In the genomic region with DNA sequence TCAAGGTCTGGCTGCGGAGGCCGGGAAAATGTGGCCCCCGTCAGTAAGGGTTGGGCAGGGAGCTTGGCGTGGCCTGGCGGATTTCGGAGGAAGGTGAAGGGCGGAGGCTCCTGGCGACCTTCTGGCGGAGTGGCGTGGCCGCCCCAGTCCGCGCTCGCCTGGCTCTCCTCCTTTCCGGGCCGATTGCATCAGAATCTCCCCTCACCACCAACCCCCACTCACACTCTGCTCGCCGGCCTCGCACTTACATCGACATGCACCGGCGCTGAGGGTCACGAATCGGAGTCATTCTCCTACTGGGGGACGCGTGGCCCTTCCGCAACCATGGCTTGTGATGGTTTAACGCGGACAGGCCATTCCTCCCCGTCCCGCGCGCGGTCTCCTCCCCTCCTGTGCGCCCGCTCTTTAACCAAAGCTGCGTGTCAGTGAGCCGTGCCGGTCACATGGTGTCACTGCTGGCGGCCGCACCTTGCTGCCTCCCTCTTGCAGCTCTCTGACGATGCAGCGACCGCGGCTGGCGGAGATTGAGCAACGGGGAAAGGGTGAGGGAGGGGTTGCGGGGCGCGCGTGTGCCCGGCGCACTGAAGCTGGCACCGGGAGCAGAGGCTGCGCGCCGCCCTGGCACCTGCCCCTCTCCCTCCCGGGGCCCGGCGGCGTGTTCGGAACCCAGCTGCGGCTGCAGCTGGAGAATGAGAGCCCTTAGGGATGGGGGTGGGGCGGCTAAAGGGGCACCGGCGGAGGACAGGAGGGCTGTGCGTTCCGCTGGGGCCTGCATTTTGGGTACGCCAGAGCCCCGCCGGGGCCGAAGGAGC, we compare ENCODE assay signal across 1 cellular context.
TF ChIP-seq lines count a peak whose summit lies in the region.

A gene (minus strand): TSS at position 427 of the 812 bp plus-strand sequence. CDS start 29,243 bp downstream, outside the sequence.

TF ChIP-seq in GM12878, 131 proteins besides CTCF, POLR2A, EP300 and RAD21 (continued from another document and continues in another):
- TF ChIP-seq, protein P1, sequence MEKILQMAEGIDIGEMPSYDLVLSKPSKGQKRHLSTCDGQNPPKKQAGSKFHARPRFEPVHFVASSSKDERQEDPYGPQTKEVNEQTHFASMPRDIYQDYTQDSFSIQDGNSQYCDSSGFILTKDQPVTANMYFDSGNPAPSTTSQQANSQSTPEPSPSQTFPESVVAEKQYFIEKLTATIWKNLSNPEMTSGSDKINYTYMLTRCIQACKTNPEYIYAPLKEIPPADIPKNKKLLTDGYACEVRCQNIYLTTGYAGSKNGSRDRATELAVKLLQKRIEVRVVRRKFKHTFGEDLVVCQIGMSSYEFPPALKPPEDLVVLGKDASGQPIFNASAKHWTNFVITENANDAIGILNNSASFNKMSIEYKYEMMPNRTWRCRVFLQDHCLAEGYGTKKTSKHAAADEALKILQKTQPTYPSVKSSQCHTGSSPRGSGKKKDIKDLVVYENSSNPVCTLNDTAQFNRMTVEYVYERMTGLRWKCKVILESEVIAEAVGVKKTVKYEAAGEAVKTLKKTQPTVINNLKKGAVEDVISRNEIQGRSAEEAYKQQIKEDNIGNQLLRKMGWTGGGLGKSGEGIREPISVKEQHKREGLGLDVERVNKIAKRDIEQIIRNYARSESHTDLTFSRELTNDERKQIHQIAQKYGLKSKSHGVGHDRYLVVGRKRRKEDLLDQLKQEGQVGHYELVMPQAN (conservative IDR thresholded peaks at IDR 0.05), result peak; percentile 84
- TF ChIP-seq, protein P2, sequence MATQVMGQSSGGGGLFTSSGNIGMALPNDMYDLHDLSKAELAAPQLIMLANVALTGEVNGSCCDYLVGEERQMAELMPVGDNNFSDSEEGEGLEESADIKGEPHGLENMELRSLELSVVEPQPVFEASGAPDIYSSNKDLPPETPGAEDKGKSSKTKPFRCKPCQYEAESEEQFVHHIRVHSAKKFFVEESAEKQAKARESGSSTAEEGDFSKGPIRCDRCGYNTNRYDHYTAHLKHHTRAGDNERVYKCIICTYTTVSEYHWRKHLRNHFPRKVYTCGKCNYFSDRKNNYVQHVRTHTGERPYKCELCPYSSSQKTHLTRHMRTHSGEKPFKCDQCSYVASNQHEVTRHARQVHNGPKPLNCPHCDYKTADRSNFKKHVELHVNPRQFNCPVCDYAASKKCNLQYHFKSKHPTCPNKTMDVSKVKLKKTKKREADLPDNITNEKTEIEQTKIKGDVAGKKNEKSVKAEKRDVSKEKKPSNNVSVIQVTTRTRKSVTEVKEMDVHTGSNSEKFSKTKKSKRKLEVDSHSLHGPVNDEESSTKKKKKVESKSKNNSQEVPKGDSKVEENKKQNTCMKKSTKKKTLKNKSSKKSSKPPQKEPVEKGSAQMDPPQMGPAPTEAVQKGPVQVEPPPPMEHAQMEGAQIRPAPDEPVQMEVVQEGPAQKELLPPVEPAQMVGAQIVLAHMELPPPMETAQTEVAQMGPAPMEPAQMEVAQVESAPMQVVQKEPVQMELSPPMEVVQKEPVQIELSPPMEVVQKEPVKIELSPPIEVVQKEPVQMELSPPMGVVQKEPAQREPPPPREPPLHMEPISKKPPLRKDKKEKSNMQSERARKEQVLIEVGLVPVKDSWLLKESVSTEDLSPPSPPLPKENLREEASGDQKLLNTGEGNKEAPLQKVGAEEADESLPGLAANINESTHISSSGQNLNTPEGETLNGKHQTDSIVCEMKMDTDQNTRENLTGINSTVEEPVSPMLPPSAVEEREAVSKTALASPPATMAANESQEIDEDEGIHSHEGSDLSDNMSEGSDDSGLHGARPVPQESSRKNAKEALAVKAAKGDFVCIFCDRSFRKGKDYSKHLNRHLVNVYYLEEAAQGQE (IDR thresholded peaks at IDR 0.05; ENCODE audit: low read depth, low read length), result 0 out of 2 replicates have a peak, but pooled peaks have one; percentile 3
- TF ChIP-seq MXI1 (IDR thresholded peaks at IDR 0.05; ENCODE audit: low read depth, low read length), result peak; percentile 68; the same call in 1 of the 2 replicates
- TF ChIP-seq WRNIP1 (IDR thresholded peaks at IDR 0.05; ENCODE audit: borderline replicate concordance, low read depth, low read length), result no peak
- peak in 1 of 2 experiments; percentile 17; a peak in 1 of 4 replicates for TF ChIP-seq ETV6 (conservative IDR thresholded peaks at IDR 0.05 in 1 of 2, IDR thresholded peaks at IDR 0.05 in 1 of 2; ENCODE audit: borderline replicate concordance in 1 of 2, low read depth in 1 of 2)
- no peak for TF ChIP-seq SREBF2 (IDR thresholded peaks at IDR 0.05; ENCODE audit: low read length)
- no peak for TF ChIP-seq ESRRA (IDR thresholded peaks at IDR 0.05; ENCODE audit: low read length)
- TF ChIP-seq MTA2 (IDR thresholded peaks at IDR 0.05; ENCODE audit: low read depth), result no peak
- peak; percentile 75; the same call in 1 of the 2 replicates for TF ChIP-seq RB1 (IDR thresholded peaks at IDR 0.05; ENCODE audit: borderline replicate concordance)
- TF ChIP-seq RAD51 (IDR thresholded peaks at IDR 0.05), result peak; percentile 85
- TF ChIP-seq, protein P3, sequence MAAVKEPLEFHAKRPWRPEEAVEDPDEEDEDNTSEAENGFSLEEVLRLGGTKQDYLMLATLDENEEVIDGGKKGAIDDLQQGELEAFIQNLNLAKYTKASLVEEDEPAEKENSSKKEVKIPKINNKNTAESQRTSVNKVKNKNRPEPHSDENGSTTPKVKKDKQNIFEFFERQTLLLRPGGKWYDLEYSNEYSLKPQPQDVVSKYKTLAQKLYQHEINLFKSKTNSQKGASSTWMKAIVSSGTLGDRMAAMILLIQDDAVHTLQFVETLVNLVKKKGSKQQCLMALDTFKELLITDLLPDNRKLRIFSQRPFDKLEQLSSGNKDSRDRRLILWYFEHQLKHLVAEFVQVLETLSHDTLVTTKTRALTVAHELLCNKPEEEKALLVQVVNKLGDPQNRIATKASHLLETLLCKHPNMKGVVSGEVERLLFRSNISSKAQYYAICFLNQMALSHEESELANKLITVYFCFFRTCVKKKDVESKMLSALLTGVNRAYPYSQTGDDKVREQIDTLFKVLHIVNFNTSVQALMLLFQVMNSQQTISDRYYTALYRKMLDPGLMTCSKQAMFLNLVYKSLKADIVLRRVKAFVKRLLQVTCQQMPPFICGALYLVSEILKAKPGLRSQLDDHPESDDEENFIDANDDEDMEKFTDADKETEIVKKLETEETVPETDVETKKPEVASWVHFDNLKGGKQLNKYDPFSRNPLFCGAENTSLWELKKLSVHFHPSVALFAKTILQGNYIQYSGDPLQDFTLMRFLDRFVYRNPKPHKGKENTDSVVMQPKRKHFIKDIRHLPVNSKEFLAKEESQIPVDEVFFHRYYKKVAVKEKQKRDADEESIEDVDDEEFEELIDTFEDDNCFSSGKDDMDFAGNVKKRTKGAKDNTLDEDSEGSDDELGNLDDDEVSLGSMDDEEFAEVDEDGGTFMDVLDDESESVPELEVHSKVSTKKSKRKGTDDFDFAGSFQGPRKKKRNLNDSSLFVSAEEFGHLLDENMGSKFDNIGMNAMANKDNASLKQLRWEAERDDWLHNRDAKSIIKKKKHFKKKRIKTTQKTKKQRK (IDR thresholded peaks at IDR 0.05; ENCODE audit: low read depth, low read length), result no peak
- TF ChIP-seq SP1 (IDR thresholded peaks at IDR 0.05; ENCODE audit: low read depth, low read length), result no peak
- TF ChIP-seq, protein P4, sequence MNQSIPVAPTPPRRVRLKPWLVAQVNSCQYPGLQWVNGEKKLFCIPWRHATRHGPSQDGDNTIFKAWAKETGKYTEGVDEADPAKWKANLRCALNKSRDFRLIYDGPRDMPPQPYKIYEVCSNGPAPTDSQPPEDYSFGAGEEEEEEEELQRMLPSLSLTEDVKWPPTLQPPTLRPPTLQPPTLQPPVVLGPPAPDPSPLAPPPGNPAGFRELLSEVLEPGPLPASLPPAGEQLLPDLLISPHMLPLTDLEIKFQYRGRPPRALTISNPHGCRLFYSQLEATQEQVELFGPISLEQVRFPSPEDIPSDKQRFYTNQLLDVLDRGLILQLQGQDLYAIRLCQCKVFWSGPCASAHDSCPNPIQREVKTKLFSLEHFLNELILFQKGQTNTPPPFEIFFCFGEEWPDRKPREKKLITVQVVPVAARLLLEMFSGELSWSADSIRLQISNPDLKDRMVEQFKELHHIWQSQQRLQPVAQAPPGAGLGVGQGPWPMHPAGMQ (IDR thresholded peaks at IDR 0.05; ENCODE audit: borderline replicate concordance), result peak; percentile 66
- TF ChIP-seq, protein P5, sequence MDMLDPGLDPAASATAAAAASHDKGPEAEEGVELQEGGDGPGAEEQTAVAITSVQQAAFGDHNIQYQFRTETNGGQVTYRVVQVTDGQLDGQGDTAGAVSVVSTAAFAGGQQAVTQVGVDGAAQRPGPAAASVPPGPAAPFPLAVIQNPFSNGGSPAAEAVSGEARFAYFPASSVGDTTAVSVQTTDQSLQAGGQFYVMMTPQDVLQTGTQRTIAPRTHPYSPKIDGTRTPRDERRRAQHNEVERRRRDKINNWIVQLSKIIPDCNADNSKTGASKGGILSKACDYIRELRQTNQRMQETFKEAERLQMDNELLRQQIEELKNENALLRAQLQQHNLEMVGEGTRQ (IDR thresholded peaks at IDR 0.05; ENCODE audit: borderline replicate concordance, low read depth, low read length), result peak; percentile 52
- TF ChIP-seq GATAD2B (conservative IDR thresholded peaks at IDR 0.05; ENCODE audit: low read depth), result peak; percentile 64; the same call in 1 of the 2 replicates
- no peak for TF ChIP-seq BMI1 (IDR thresholded peaks at IDR 0.05; ENCODE audit: borderline replicate concordance)
- TF ChIP-seq YBX1 (IDR thresholded peaks at IDR 0.05), result no peak
- TF ChIP-seq NBN (IDR thresholded peaks at IDR 0.05), result peak; percentile 91; the same call in 1 of the 2 replicates
- TF ChIP-seq RFX5 (IDR thresholded peaks at IDR 0.05; ENCODE audit: low read depth, low read length), result no peak
- TF ChIP-seq TBL1XR1 (IDR thresholded peaks at IDR 0.05; ENCODE audit: low read depth, low read length), result 0 out of 2 replicates have a peak, but pooled peaks have one; percentile 12
- TF ChIP-seq, protein P6, sequence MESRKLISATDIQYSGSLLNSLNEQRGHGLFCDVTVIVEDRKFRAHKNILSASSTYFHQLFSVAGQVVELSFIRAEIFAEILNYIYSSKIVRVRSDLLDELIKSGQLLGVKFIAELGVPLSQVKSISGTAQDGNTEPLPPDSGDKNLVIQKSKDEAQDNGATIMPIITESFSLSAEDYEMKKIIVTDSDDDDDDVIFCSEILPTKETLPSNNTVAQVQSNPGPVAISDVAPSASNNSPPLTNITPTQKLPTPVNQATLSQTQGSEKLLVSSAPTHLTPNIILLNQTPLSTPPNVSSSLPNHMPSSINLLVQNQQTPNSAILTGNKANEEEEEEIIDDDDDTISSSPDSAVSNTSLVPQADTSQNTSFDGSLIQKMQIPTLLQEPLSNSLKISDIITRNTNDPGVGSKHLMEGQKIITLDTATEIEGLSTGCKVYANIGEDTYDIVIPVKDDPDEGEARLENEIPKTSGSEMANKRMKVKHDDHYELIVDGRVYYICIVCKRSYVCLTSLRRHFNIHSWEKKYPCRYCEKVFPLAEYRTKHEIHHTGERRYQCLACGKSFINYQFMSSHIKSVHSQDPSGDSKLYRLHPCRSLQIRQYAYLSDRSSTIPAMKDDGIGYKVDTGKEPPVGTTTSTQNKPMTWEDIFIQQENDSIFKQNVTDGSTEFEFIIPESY (IDR thresholded peaks at IDR 0.05), result no peak
- TF ChIP-seq EGR1 (IDR thresholded peaks at IDR 0.05; ENCODE audit: borderline replicate concordance in 1 of 2, low read depth in 2 of 2, low read length in 2 of 2), result 0 out of 3 replicates have a peak, but pooled peaks of 1 of the 2 experiments have one; percentile 5
- no peak; the same call in 1 of the 2 replicates for TF ChIP-seq ZNF217 (IDR thresholded peaks at IDR 0.05)
- TF ChIP-seq ASH2L (IDR thresholded peaks at IDR 0.05; ENCODE audit: borderline replicate concordance, low read depth), result peak; percentile 95
- TF ChIP-seq CHD2 (IDR thresholded peaks at IDR 0.05; ENCODE audit: borderline replicate concordance, low read depth, low read length), result peak; percentile 51; the same call in 1 of the 2 replicates
- TF ChIP-seq TCF3 (IDR thresholded peaks at IDR 0.05; ENCODE audit: borderline replicate concordance, insufficient read depth, low read depth, low read length), result peak; percentile 10; the same call in 1 of the 2 replicates
- TF ChIP-seq, protein P7, sequence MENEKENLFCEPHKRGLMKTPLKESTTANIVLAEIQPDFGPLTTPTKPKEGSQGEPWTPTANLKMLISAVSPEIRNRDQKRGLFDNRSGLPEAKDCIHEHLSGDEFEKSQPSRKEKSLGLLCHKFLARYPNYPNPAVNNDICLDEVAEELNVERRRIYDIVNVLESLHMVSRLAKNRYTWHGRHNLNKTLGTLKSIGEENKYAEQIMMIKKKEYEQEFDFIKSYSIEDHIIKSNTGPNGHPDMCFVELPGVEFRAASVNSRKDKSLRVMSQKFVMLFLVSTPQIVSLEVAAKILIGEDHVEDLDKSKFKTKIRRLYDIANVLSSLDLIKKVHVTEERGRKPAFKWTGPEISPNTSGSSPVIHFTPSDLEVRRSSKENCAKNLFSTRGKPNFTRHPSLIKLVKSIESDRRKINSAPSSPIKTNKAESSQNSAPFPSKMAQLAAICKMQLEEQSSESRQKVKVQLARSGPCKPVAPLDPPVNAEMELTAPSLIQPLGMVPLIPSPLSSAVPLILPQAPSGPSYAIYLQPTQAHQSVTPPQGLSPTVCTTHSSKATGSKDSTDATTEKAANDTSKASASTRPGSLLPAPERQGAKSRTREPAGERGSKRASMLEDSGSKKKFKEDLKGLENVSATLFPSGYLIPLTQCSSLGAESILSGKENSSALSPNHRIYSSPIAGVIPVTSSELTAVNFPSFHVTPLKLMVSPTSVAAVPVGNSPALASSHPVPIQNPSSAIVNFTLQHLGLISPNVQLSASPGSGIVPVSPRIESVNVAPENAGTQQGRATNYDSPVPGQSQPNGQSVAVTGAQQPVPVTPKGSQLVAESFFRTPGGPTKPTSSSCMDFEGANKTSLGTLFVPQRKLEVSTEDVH (IDR thresholded peaks at IDR 0.05; ENCODE audit: low read depth, partially characterized antibody), result no peak
- TF ChIP-seq HDAC2 (IDR thresholded peaks at IDR 0.05), result no peak; the same call in 1 of the 2 replicates
- TF ChIP-seq, protein P8, sequence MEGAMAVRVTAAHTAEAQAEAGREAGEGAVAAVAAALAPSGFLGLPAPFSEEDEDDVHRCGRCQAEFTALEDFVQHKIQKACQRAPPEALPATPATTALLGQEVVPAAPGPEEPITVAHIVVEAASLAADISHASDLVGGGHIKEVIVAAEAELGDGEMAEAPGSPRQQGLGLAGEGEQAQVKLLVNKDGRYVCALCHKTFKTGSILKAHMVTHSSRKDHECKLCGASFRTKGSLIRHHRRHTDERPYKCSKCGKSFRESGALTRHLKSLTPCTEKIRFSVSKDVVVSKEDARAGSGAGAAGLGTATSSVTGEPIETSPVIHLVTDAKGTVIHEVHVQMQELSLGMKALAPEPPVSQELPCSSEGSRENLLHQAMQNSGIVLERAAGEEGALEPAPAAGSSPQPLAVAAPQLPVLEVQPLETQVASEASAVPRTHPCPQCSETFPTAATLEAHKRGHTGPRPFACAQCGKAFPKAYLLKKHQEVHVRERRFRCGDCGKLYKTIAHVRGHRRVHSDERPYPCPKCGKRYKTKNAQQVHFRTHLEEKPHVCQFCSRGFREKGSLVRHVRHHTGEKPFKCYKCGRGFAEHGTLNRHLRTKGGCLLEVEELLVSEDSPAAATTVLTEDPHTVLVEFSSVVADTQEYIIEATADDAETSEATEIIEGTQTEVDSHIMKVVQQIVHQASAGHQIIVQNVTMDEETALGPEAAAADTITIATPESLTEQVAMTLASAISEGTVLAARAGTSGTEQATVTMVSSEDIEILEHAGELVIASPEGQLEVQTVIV (IDR thresholded peaks at IDR 0.05; ENCODE audit: borderline replicate concordance, partially characterized antibody), result peak; percentile 22
- TF ChIP-seq, protein P9, sequence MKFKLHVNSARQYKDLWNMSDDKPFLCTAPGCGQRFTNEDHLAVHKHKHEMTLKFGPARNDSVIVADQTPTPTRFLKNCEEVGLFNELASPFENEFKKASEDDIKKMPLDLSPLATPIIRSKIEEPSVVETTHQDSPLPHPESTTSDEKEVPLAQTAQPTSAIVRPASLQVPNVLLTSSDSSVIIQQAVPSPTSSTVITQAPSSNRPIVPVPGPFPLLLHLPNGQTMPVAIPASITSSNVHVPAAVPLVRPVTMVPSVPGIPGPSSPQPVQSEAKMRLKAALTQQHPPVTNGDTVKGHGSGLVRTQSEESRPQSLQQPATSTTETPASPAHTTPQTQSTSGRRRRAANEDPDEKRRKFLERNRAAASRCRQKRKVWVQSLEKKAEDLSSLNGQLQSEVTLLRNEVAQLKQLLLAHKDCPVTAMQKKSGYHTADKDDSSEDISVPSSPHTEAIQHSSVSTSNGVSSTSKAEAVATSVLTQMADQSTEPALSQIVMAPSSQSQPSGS (IDR thresholded peaks at IDR 0.05; ENCODE audit: low read length), result no peak
